Comparison of ENCODE assay signal across 20 cellular contexts in the genomic region with DNA sequence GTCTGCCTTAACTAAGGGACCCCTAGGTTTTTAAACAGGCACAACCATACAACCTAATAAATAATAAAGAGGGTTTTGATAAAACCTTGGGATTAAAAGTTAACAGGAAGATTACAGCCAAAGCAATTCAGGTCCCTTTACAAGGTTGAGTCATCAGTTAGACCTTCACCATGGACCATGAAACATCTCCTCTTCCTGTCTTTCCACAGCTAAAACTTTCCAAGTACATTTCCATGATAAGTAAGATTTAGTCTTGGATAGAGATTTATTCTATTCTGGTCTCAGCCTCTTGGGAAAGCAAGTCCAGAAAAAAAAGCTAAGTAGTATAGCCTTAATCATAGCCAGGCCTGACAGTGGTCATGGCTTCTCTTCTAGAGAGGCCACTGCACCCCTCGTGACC. TPM values are rescaled to one million over a fixed set of nuclear protein-coding genes. Genes with fewer than 3 reads are reported as not detected.
DNase-seq lines count a peak whose midpoint lies in the region; ATAC-seq and TF ChIP-seq lines count a peak whose summit lies in the region.
"Had no signal": no experiment of that assay in that cellular context is flagged by ENCODE, and none has a peak within 500 bp of the region (broad histone marks: within the 10 kb centered on the region; RNA-seq: fewer than 3 reads in every experiment).

No MANE protein-coding gene starts in this region.

- H3K27me3 Mint-ChIP-seq in activated T-helper 2 cell treated with anti-CD3 and anti-CD28 coated beads, Interferon-gamma antibody, Interleukin-2, Interleukin-4, amounts not matched to agents 10 μg/mL and 5 μg/mL and 100 μg/mL, durations not matched to agents 14 hours and 24 hours and 36 hours (ENCODE audit: low read depth) = peaks cover 42% of the 10 kb centered on the region

- H3K4me1 Mint-ChIP-seq in activated T-helper 2 cell treated with anti-CD3 and anti-CD28 coated beads, Interferon-gamma antibody, Interleukin-2, Interleukin-4, amounts not matched to agents 10 μg/mL and 5 μg/mL and 100 μg/mL, durations not matched to agents 14 hours and 24 hours and 36 hours (ENCODE audit: low read depth) = peaks cover 6% of the 10 kb centered on the region

- no peak overlapping the region for H2AFZ ChIP-seq in mesenchymal stem cell (ENCODE audit: low read depth, low read length)

- no peak for ATAC-seq in right cardiac atrium
- ATAC-seq in Right ventricle myocardium superior (ENCODE audit: poor library complexity) = no peak
- no peak for ATAC-seq in aorta (ENCODE audit: low FRiP score)
- ATAC-seq in GM18870 (IDR thresholded peaks at IDR 0.05; ENCODE audit: unreplicated experiment) = no peak
- ATAC-seq: GM12878 had no signal

- H2AK5ac ChIP-seq in mesenchymal stem cell (ENCODE audit: low read length, severe bottlenecking) = no peak overlapping the region

- H3K9me3 ChIP-seq in right cardiac atrium (ENCODE audit: control insufficient read depth, low read length) (no peaks in the 10 kb centered on the region), mesenchymal stem cell (ENCODE audit: control insufficient read depth, low read length) (no peaks in the 10 kb centered on the region), aorta (ENCODE audit: control insufficient read depth, low read length) (no peaks in the 10 kb centered on the region)
- H3K9me3 ChIP-seq: BE2C had no signal

- H3K9me3 Mint-ChIP-seq in activated T-helper 2 cell treated with anti-CD3 and anti-CD28 coated beads, Interferon-gamma antibody, Interleukin-2, Interleukin-4, amounts not matched to agents 10 μg/mL and 5 μg/mL and 100 μg/mL, durations not matched to agents 14 hours and 24 hours and 36 hours = no peaks in the 10 kb centered on the region
- H3K9me3 Mint-ChIP-seq: CD4-positive, alpha-beta T cell had no signal

- no peak overlapping the region for H2BK120ac ChIP-seq in mesenchymal stem cell (ENCODE audit: low read depth, low read length)

- H3K36me3 ChIP-seq in mesenchymal stem cell (ENCODE audit: control insufficient read depth in 1 of 2, insufficient read depth in 2 of 2, low read depth in 1 of 2, low read length in 2 of 2) (no peaks in the 10 kb centered on the region), aorta (ENCODE audit: control insufficient read depth in 1 of 2, insufficient read depth in 2 of 2, low read length in 1 of 2) (no peaks in the 10 kb centered on the region)
- H3K36me3 ChIP-seq: BE2C had no signal

- DNase-seq in right cardiac atrium (no peak), Right ventricle myocardium superior (no peak), cardiac fibroblast (ENCODE audit: low read depth in 2 of 2) (peak; percentile 11 to 12), mesenchymal stem cell (peak; percentile 37), aorta (no peak), NCI-H226 (no peak)
- DNase-seq in activated T-helper 2 cell treated with anti-CD3 and anti-CD28 coated beads, Interferon-gamma antibody, Interleukin-2, Interleukin-4, amounts not matched to agents 10 μg/mL and 5 μg/mL and 100 μg/mL, durations not matched to agents 14 hours and 24 hours and 36 hours (ENCODE audit: low spot score) = no peak
- DNase-seq: 8988T; BE2C; Calu3; CD4-positive, alpha-beta T cell; DMS79; GDM1; GOT3; NCI-H1417 treated with DMSO at 0.1 percent for 48 hours; NCI-H1930; NCI-H446; NCI-H69 had no signal

- no peak overlapping the region for H3K18ac ChIP-seq in mesenchymal stem cell (ENCODE audit: low read depth in 1 of 2, low read length in 2 of 2)

- H2BK5ac ChIP-seq in mesenchymal stem cell (ENCODE audit: low read depth, low read length, poor library complexity, severe bottlenecking) = no peak overlapping the region

- no peak overlapping the region for H3K14ac ChIP-seq in mesenchymal stem cell (ENCODE audit: low read length in 2 of 2)

- no peak overlapping the region for H3K9ac ChIP-seq in mesenchymal stem cell (ENCODE audit: low read length)

- no peak overlapping the region for H2BK15ac ChIP-seq in mesenchymal stem cell (ENCODE audit: low read depth, poor library complexity, severe bottlenecking)

- H4K91ac ChIP-seq in mesenchymal stem cell (ENCODE audit: low read length) = no peak overlapping the region

- no peak overlapping the region for H3K4me2 ChIP-seq in mesenchymal stem cell (ENCODE audit: low read length, poor library complexity, severe bottlenecking)

- no peaks in the 10 kb centered on the region for H3K36me3 Mint-ChIP-seq in activated T-helper 2 cell treated with anti-CD3 and anti-CD28 coated beads, Interferon-gamma antibody, Interleukin-2, Interleukin-4, amounts not matched to agents 10 μg/mL and 5 μg/mL and 100 μg/mL, durations not matched to agents 14 hours and 24 hours and 36 hours (ENCODE audit: low read depth)

- no peak overlapping the region for H3K4me3 Mint-ChIP-seq in activated T-helper 2 cell treated with anti-CD3 and anti-CD28 coated beads, Interferon-gamma antibody, Interleukin-2, Interleukin-4, amounts not matched to agents 10 μg/mL and 5 μg/mL and 100 μg/mL, durations not matched to agents 14 hours and 24 hours and 36 hours (ENCODE audit: low read depth)
- H3K4me3 Mint-ChIP-seq: CD4-positive, alpha-beta T cell had no signal

- no peak overlapping the region for H3K4ac ChIP-seq in mesenchymal stem cell (ENCODE audit: low read depth in 1 of 2, low read length in 2 of 2)

- intact Hi-C loops in right cardiac atrium (cut with DNase I) = no loop called here
- intact Hi-C loops in Right ventricle myocardium superior (cut with DNase I) = no loop called here
- intact Hi-C loops in aorta (cut with DNase I) = no loop called here
- intact Hi-C loops in activated T-helper 2 cell treated with anti-CD3 and anti-CD28 coated beads, Interferon-gamma antibody, Interleukin-2, Interleukin-4, amounts not matched to agents 10 μg/mL and 5 μg/mL and 100 μg/mL, durations not matched to agents 14 hours and 24 hours and 36 hours (cut with micrococcal nuclease) = no loop called here

- no peak overlapping the region for H3K23ac ChIP-seq in mesenchymal stem cell (ENCODE audit: low read length in 2 of 2)

- H3K27ac Mint-ChIP-seq in activated T-helper 2 cell treated with anti-CD3 and anti-CD28 coated beads, Interferon-gamma antibody, Interleukin-2, Interleukin-4, amounts not matched to agents 10 μg/mL and 5 μg/mL and 100 μg/mL, durations not matched to agents 14 hours and 24 hours and 36 hours = no peak overlapping the region
- H3K27ac Mint-ChIP-seq: CD4-positive, alpha-beta T cell had no signal

- peak overlapping the region; percentile 42 for H3K27ac ChIP-seq in right cardiac atrium (ENCODE audit: low read length)
- H3K27ac ChIP-seq in mesenchymal stem cell (ENCODE audit: low read length, poor library complexity, severe bottlenecking) = no peak overlapping the region
- H3K27ac ChIP-seq in aorta (ENCODE audit: low read depth in 1 of 2, low read length in 2 of 2) = peak overlapping the region; percentile 20 to 52

- no peak for TF ChIP-seq CTCF in cardiac fibroblast (IDR thresholded peaks at IDR 0.05; ENCODE audit: low read depth, low read length)

- H3K27me3 ChIP-seq in right cardiac atrium (ENCODE audit: control insufficient read depth, insufficient read depth) (no peaks in the 10 kb centered on the region), mesenchymal stem cell (ENCODE audit: control insufficient read depth in 1 of 2, insufficient read depth in 1 of 2, low read length in 2 of 2) (no peaks in the 10 kb centered on the region), aorta (ENCODE audit: control insufficient read depth in 1 of 2, insufficient read depth in 2 of 2, low read length in 1 of 2) (no peaks in the 10 kb centered on the region)
- H3K27me3 ChIP-seq: BE2C had no signal

- no peak overlapping the region for H2BK12ac ChIP-seq in mesenchymal stem cell (ENCODE audit: low read length in 2 of 2)

- no peaks in the 10 kb centered on the region for H3K79me1 ChIP-seq in mesenchymal stem cell (replicated peaks; ENCODE audit: low read length, poor library complexity, severe bottlenecking)

- 80% methylated on average over 1 of the region's 1 CpG for WGBS in right cardiac atrium
- 100% methylated on average over 1 of the region's 1 CpG for WGBS in mesenchymal stem cell
- 23 to 26% methylated on average over 1 of the region's 1 CpG for WGBS in aorta, 2 donors

- H3K4me1 ChIP-seq in right cardiac atrium (ENCODE audit: control insufficient read depth, insufficient read depth, low read length) (no peaks in the 10 kb centered on the region), mesenchymal stem cell (ENCODE audit: control insufficient read depth, insufficient read depth, low read depth, low read length) (no peaks in the 10 kb centered on the region), aorta (ENCODE audit: control insufficient read depth in 1 of 2, insufficient read depth in 2 of 2, low read length in 2 of 2) (no peaks in the 10 kb centered on the region)

- H4K8ac ChIP-seq in mesenchymal stem cell (ENCODE audit: low read length) = no peak overlapping the region

- H3K4me3 ChIP-seq in right cardiac atrium (ENCODE audit: low read length) (no peak overlapping the region), cardiac fibroblast (replicated peaks in 1 of 2; ENCODE audit: low read depth in 2 of 2, low read length in 2 of 2) (no peak overlapping the region), mesenchymal stem cell (ENCODE audit: insufficient read depth in 1 of 2, low read depth in 1 of 2, low read length in 2 of 2) (no peak overlapping the region), aorta (ENCODE audit: low read length in 2 of 2) (no peak overlapping the region)
- H3K4me3 ChIP-seq: GM12878 had no signal

RNA-seq across cellular contexts. Expression of a gene that starts 2.9 kb away (rescaled TPM):
- total RNA-seq in right cardiac atrium = 10 to 100 TPM in 2 of 4 donors, 1 to 10 TPM in 2; 6.6 to 18.9 (median 10.9) TPM
- 9.3 TPM for polyA plus RNA-seq in right cardiac atrium
- total RNA-seq in Right ventricle myocardium superior = not detected
- polyA plus RNA-seq in mesenchymal stem cell (2013, experiment 1 of 2) = 1.2 TPM
- polyA plus RNA-seq in mesenchymal stem cell (2013, experiment 2 of 2) = 1.2 TPM
- total RNA-seq in aorta = 1 to 10 TPM; 4.1 to 4.7 TPM
- 1 to 10 TPM; 4.3 to 8.2 TPM for polyA plus RNA-seq in aorta
- not detected in 2 replicates for total RNA-seq in activated T-helper 2 cell treated with anti-CD3 and anti-CD28 coated beads, Interferon-gamma antibody, Interleukin-2, Interleukin-4, amounts not matched to agents 10 μg/mL and 5 μg/mL and 100 μg/mL, durations not matched to agents 14 hours and 24 hours and 36 hours
- total RNA-seq: Calu3; CD4-positive, alpha-beta T cell; GM12878 had no signal
- polyA plus RNA-seq: GM12878 had no signal

Comparison
In these comparisons a context has a peak if more than half of its experiments do, and no peak if none do; other contexts are left out.
1. DNase-seq: peak in cardiac fibroblast (2 of 2) and mesenchymal stem cell (single experiment); none in right cardiac atrium (0 of 3), Right ventricle myocardium superior (single experiment), aorta (0 of 2), activated T-helper 2 cell treated with anti-CD3 and anti-CD28 coated beads, Interferon-gamma antibody, Interleukin-2, Interleukin-4, amounts not matched to agents 10 μg/mL and 5 μg/mL and 100 μg/mL, durations not matched to agents 14 hours and 24 hours and 36 hours (single experiment) and NCI-H226 (single experiment).